ENCODE assay signal across 20 cellular contexts in genomic region chr9:131099088-131099611, GRCh38. TPM values are rescaled to one million over a fixed set of nuclear protein-coding genes. Genes with fewer than 3 reads are reported as not detected.
DNase-seq lines count a peak whose midpoint lies in the region; ATAC-seq, FAIRE-seq and TF ChIP-seq lines count a peak whose summit lies in the region.
"Had no signal": no experiment of that assay in that cellular context is flagged by ENCODE, and none has a peak within 500 bp of the region (broad histone marks: within the 10 kb centered on the region; RNA-seq: fewer than 3 reads in every experiment).

No MANE protein-coding gene starts in this region.

- H3K36me3 Mint-ChIP-seq in chondrocyte (ENCODE audit: low read depth) = no peaks in the 10 kb centered on the region
- H3K36me3 Mint-ChIP-seq: CD4-positive, alpha-beta memory T cell had no signal

- H3K4ac ChIP-seq in mesendoderm (ENCODE audit: low read depth, low read length) = no peak overlapping the region

- POLR2A ChIA-PET in HEK293 (lab: Yijun Ruan, JAX) = interaction anchor here (0.5 to 5.4 kb wide), 4 partner anchors 9 to 25 kb away, joined by 3 to 61 read pairs (median 8); partner anchors contain the start of gene NUP214

- H3K27me3 Mint-ChIP-seq in chondrocyte (ENCODE audit: low read depth) = peaks cover 6% of the 10 kb centered on the region

- H3K4me3 Mint-ChIP-seq in chondrocyte (ENCODE audit: unreplicated experiment) = no peak overlapping the region
- H3K4me3 Mint-ChIP-seq: activated naive CD4-positive, alpha-beta T cell treated with anti-CD3 and anti-CD28 coated beads for 36 hours; activated T-cell treated with anti-CD3 and anti-CD28 coated beads, Interleukin-2, amount 50 U/mL, for 4 hours; T-helper 17 cell had no signal

- no peak overlapping the region for H2BK5ac ChIP-seq in mesendoderm (ENCODE audit: low read length)

- peak overlapping the region; percentile 20 for H3K56ac ChIP-seq in mesendoderm (ENCODE audit: low read length)

- no peaks in the 10 kb centered on the region for H3K9me3 ChIP-seq in HEK293 (ENCODE audit: control insufficient read depth, insufficient read depth, low read depth, low read length)
- no peaks in the 10 kb centered on the region for H3K9me3 ChIP-seq in spleen
- no peaks in the 10 kb centered on the region for H3K9me3 ChIP-seq in small intestine (ENCODE audit: control insufficient read depth, low read depth)

- H2BK15ac ChIP-seq in mesendoderm (replicated peaks; ENCODE audit: low read depth) = no peak overlapping the region

- intact Hi-C loops in spleen (cut with DNase I; ENCODE audit: low total_unique reads) = no loop called here

- H3K23ac ChIP-seq in mesendoderm (ENCODE audit: low read length) = no peak overlapping the region

- no peak overlapping the region for H3K18ac ChIP-seq in mesendoderm (ENCODE audit: low read length)

- H3K4me2 ChIP-seq in mesendoderm (ENCODE audit: low read length) = no peak overlapping the region

- no peak for ATAC-seq in HG02759 (IDR thresholded peaks at IDR 0.05; ENCODE audit: unreplicated experiment)
- no peak for ATAC-seq in GM18873 (IDR thresholded peaks at IDR 0.05; ENCODE audit: low FRiP score, unreplicated experiment)
- ATAC-seq: activated T-cell treated with anti-CD3 and anti-CD28 coated beads, Interleukin-2, amount 50 U/mL, for 4 hours; esophagus mucosa; left lobe of liver; T-helper 17 cell had no signal

- H4K8ac ChIP-seq in mesendoderm (ENCODE audit: low read depth, low read length) = no peak overlapping the region

- peak overlapping the region; percentile 51 for H2AK5ac ChIP-seq in mesendoderm (ENCODE audit: low read length)

- no peaks in the 10 kb centered on the region for H3K79me2 ChIP-seq in mesendoderm (ENCODE audit: control insufficient read depth, insufficient read depth, low read length)

- no CpG with 5 or more reads among the region's 8 CpGs for WGBS in mesendoderm (ENCODE audit: extremely low coverage, insufficient coverage, low lambda C conversion rate)
- WGBS in spleen, 5 donors = 46 to 81% (median 71%) methylated on average over 5 to 8 of the region's 8 CpGs
- WGBS in small intestine, 3 donors = 78 to 80% (median 79%) methylated on average over 8 of the region's 8 CpGs

- no peak overlapping the region for H4K5ac ChIP-seq in mesendoderm (ENCODE audit: low read length)

- no peaks in the 10 kb centered on the region for H3K36me3 ChIP-seq in HEK293 (ENCODE audit: control insufficient read depth in 2 of 2, insufficient read depth in 1 of 2, low read length in 2 of 2)
- H3K36me3 ChIP-seq in mesendoderm (ENCODE audit: control insufficient read depth, insufficient read depth, low read length) = no peaks in the 10 kb centered on the region
- peaks cover 0 to 16% (median 0%) of the 10 kb centered on the region in 6 donors for H3K36me3 ChIP-seq in spleen
- no peaks in the 10 kb centered on the region for H3K36me3 ChIP-seq in small intestine (ENCODE audit: control insufficient read depth in 2 of 2, insufficient read depth in 2 of 2, low read length in 2 of 2)

- H3K4me1 ChIP-seq in HEK293 (ENCODE audit: control insufficient read depth, insufficient read depth, low read length) (no peaks in the 10 kb centered on the region), mesendoderm (ENCODE audit: control insufficient read depth, low read depth, low read length) (peaks cover 12% of the 10 kb centered on the region), spleen (peaks cover 6 to 100% (median 63%) of the 10 kb centered on the region in 6 donors), small intestine (ENCODE audit: control insufficient read depth in 2 of 2, insufficient read depth in 1 of 2, low read depth in 1 of 2, low read length in 1 of 2) (no peaks in the 10 kb centered on the region)

- no peak for FAIRE-seq in small intestine (lab: Jason Lieb, UNC)
- FAIRE-seq: GM12891 had no signal

- peak overlapping the region; percentile 24 for H3K27ac Mint-ChIP-seq in chondrocyte (ENCODE audit: unreplicated experiment)
- H3K27ac Mint-ChIP-seq: activated naive CD4-positive, alpha-beta T cell treated with anti-CD3 and anti-CD28 coated beads for 36 hours; CD4-positive, alpha-beta memory T cell; T-helper 17 cell had no signal

- H3K9me3 Mint-ChIP-seq in chondrocyte (ENCODE audit: low read depth) = no peaks in the 10 kb centered on the region
- H3K9me3 Mint-ChIP-seq: activated naive CD4-positive, alpha-beta T cell treated with anti-CD3 and anti-CD28 coated beads for 36 hours; activated T-cell treated with anti-CD3 and anti-CD28 coated beads, Interleukin-2, amount 50 U/mL, for 4 hours; CD4-positive, alpha-beta memory T cell had no signal

- H2BK120ac ChIP-seq in mesendoderm (ENCODE audit: low read depth, low read length) = no peak overlapping the region

- H3K27me3 ChIP-seq in mesendoderm (ENCODE audit: insufficient read depth, low read length, poor library complexity) = no peaks in the 10 kb centered on the region
- H3K27me3 ChIP-seq in spleen (replicated peaks in 1 of 7) = peaks cover 4 to 45% (median 20%) of the 10 kb centered on the region in 7 donors
- H3K27me3 ChIP-seq in small intestine (ENCODE audit: control insufficient read depth in 2 of 2, insufficient read depth in 2 of 2, low read length in 2 of 2) = peaks cover 0 to 18% of the 10 kb centered on the region in 2 donors

- peaks cover 5% of the 10 kb centered on the region for H3K79me1 ChIP-seq in mesendoderm (ENCODE audit: low read length)

- TF ChIP-seq CTCF in HEK293 (tag by site-specific recombination; IDR thresholded peaks at IDR 0.05) = no peak
- TF ChIP-seq CTCF in chondrocyte (IDR thresholded peaks at IDR 0.05) = no peak
- TF ChIP-seq CTCF in spleen (IDR thresholded peaks at IDR 0.05 in 8 of 11, conservative IDR thresholded peaks at IDR 0.05 in 3 of 11) = no peak

- H3K4me1 Mint-ChIP-seq in chondrocyte (ENCODE audit: low read depth) = peaks cover 53% of the 10 kb centered on the region

- H3K27ac ChIP-seq in HEK293 (ENCODE audit: extremely low read depth, low read depth, low read length) (no peak overlapping the region), mesendoderm (ENCODE audit: low read depth, low read length) (no peak overlapping the region), spleen (peak overlapping the region in 7 of 8 donors; percentile 55 to 90 (median 85)), small intestine (ENCODE audit: low read depth in 1 of 2, low read length in 1 of 2) (no peak overlapping the region)

- CTCF ChIA-PET in HEK293 (lab: Yijun Ruan, JAX) = interaction anchor here (0.6 to 3.3 kb wide), 9 partner anchors 10 to 658 kb away, joined by 3 to 12 read pairs (median 4); no protein-coding TSS in a partner anchor

- no peak overlapping the region for H3K4me3 ChIP-seq in HEK293 (ENCODE audit: low read depth, low read length)
- no peak overlapping the region for H3K4me3 ChIP-seq in mesendoderm (ENCODE audit: low read length)
- H3K4me3 ChIP-seq in spleen = peak overlapping the region in 7 of 8 donors; percentile 29 to 77 (median 64)
- no peak overlapping the region for H3K4me3 ChIP-seq in small intestine (ENCODE audit: low read depth in 1 of 2, low read length in 2 of 2)

- DNase-seq in chondrocyte (ENCODE audit: low spot score) (no peak), mesendoderm (peak; percentile 36), spleen (no peak), H4 (ENCODE audit: low spot score) (no peak), small intestine (no peak)
- DNase-seq: activated CD8-positive, alpha-beta memory T cell treated with anti-CD3 and anti-CD28 coated beads for 24 hours; activated naive CD4-positive, alpha-beta T cell treated with anti-CD3 and anti-CD28 coated beads for 36 hours; activated T-cell treated with anti-CD3 and anti-CD28 coated beads, Interleukin-2, amount 50 U/mL, for 4 hours; CD4-positive, alpha-beta memory T cell; HCEC 1CT; NCI-H1092; NCI-H2029 treated with DMSO at 0.1 percent for 48 hours; retina; T-helper 17 cell had no signal

- TF ChIP-seq POLR2A in spleen (IDR thresholded peaks at IDR 0.05) = no peak

- peak overlapping the region; percentile 48 for H3K9ac ChIP-seq in mesendoderm (ENCODE audit: low read length)

TF ChIP-seq in HEK293, 187 proteins besides CTCF, POLR2A, EP300 and RAD21:
- TF ChIP-seq ZNF394 (tag by site-specific recombination; IDR thresholded peaks at IDR 0.05; ENCODE audit: borderline replicate concordance) (no peak), ZFHX2 (tag by site-specific recombination; conservative IDR thresholded peaks at IDR 0.05) (peak; percentile 74), EGR2 (tag by site-specific recombination; IDR thresholded peaks at IDR 0.05; ENCODE audit: low read depth) (peak; percentile 67; the same call in 1 of the 2 replicates), PATZ1 (tag by site-specific recombination; IDR thresholded peaks at IDR 0.05) (0 out of 2 replicates have a peak, but pooled peaks have one; percentile 19)
TF ChIP-seq in HEK293: peak in this region for 3.

RNA-seq across cellular contexts. Expression of gene AIF1L, which starts 2.8 kb away (rescaled TPM):
- 4.1 to 33.1 TPM (median 30.1 TPM) in 3 replicates for total RNA-seq in chondrocyte
- 68.2 TPM for polyA plus RNA-seq in mesendoderm (2013, experiment 1 of 2)
- polyA plus RNA-seq in mesendoderm (2013, experiment 2 of 2) = 71.4 TPM
- 100 to 1,000 TPM; 141 to 596 (median 254) TPM for total RNA-seq in spleen
- polyA plus RNA-seq in spleen = 100 to 1,000 TPM in 1 of 3 donors, 10 to 100 TPM in 2; 47.4 to 251 (median 59.4) TPM
- 3.3 TPM in 2 replicates for total RNA-seq in H4 (2014; rRNA removed; shearing (Covaris generic))
- 1 to 10 TPM in 2 of 3 donors, under 1 TPM in 1; 0.45 to 9.3 (median 1.4) TPM for polyA plus RNA-seq in small intestine
- polyA plus RNA-seq: CD4-positive, alpha-beta memory T cell had no signal

RNA-seq across cellular contexts. Expression of gene NUP214, which starts 26.2 kb away (rescaled TPM):
- total RNA-seq in chondrocyte = 32.6 to 48.3 TPM (median 36.0 TPM) in 3 replicates
- 19.6 TPM for polyA plus RNA-seq in mesendoderm (2013, experiment 1 of 2)
- 18.6 TPM for polyA plus RNA-seq in mesendoderm (2013, experiment 2 of 2)
- total RNA-seq in spleen = 100 to 1,000 TPM in 6 of 7 donors, 10 to 100 TPM in 1; 70.4 to 182 (median 140) TPM
- 10 to 100 TPM; 21.4 to 54.7 (median 54.2) TPM for polyA plus RNA-seq in spleen
- 10.5 and 15.6 TPM in 2 replicates for total RNA-seq in H4 (2014; rRNA removed; shearing (Covaris generic))
- 10 to 100 TPM; 16.7 to 49.7 (median 35.6) TPM for polyA plus RNA-seq in small intestine

Comparison
In these comparisons a context has a peak if more than half of its experiments do, and no peak if none do; other contexts are left out.
1. H3K27ac ChIP-seq: peak in spleen (7 of 8); none in HEK293 (single experiment), mesendoderm (single experiment) and small intestine (0 of 2).
2. H3K4me3 ChIP-seq: peak in spleen (7 of 8); none in HEK293 (single experiment), mesendoderm (single experiment) and small intestine (0 of 2).